In genomic region chr12:111835531-111836181, GRCh38 we compare ENCODE assay signal across 8 cellular contexts. TPM values are rescaled to one million over a fixed set of nuclear protein-coding genes. Genes with fewer than 3 reads are reported as not detected.
A peak's percentile ranks its signal among the peaks of the same experiment; 100 is the strongest.
DNase-seq lines count a peak whose midpoint lies in the region; ATAC-seq, FAIRE-seq and TF ChIP-seq lines count a peak whose summit lies in the region.
"Not testable (repeated sequence)": the region's sequence is repeated elsewhere in the genome, so short reads cannot be mapped to it uniquely, and the experiment has no call there.

No MANE protein-coding gene starts in this region.

- peak overlapping the region in 6 of 10 donors; percentile 48 to 83 (median 72) for H3K27ac Mint-ChIP-seq in naive thymus-derived CD8-positive, alpha-beta T cell

- intact Hi-C loops in colonic mucosa (cut with DNase I); left lung (cut with DNase I); transverse colon (cut with DNase I; ENCODE audit: low total_unique reads): not testable (repeated sequence)

- H3K27ac ChIP-seq in A549 = peak overlapping the region; percentile 85 to 87
- H3K27ac ChIP-seq in WERI-Rb-1 = 0 out of 2 replicates have a peak overlapping the region, but pooled peaks have one; percentile 29
- peak overlapping the region; percentile 47 for H3K27ac ChIP-seq in colonic mucosa
- H3K27ac ChIP-seq in left lung = peak overlapping the region; percentile 39 to 74
- peak overlapping the region; percentile 60 to 73 (median 68) for H3K27ac ChIP-seq in transverse colon

- 94% methylated on average over 18 of the region's 28 CpGs for WGBS in A549 (ENCODE audit: missing lambda C conversion rate)
- WGBS in transverse colon (ENCODE audit: low coverage in 1 of 2), 2 donors = 92% methylated on average over 16 of the region's 28 CpGs; no CpG with 5 or more reads in 1 of the 2 donors

- not testable (repeated sequence) for TF ChIP-seq POLR2A in A549 (IDR thresholded peaks at IDR 0.05; ENCODE audit: low read length); NB4 (IDR thresholded peaks at IDR 0.05; ENCODE audit: extremely low read depth, insufficient read length); transverse colon (IDR thresholded peaks at IDR 0.05)

- not testable (repeated sequence) for H3K36me3 ChIP-seq in ES-I3 (ENCODE audit: insufficient read depth, low read length); colonic mucosa; transverse colon
- H3K36me3 ChIP-seq in WERI-Rb-1 (peaks cover 13% of the 10 kb centered on the region), left lung (peaks cover 0 to 17% of the 10 kb centered on the region in 2 donors)

- H3K9me3 Mint-ChIP-seq in naive thymus-derived CD8-positive, alpha-beta T cell = peaks cover 0 to 13% (median 0%) of the 10 kb centered on the region in 9 donors

- in situ Hi-C loops in transverse colon (cut with MboI; ENCODE audit: low pct_ligation_motif_present in 1 of 4, low pct_unique_long_range_greater_than_20kb in 1 of 4, low sequenced_read_pairs in 3 of 4) = not testable (repeated sequence)

- H3K4me1 ChIP-seq in A549 = peaks cover 11% of the 10 kb centered on the region; the same call in 2 of the 3 replicates
- not testable (repeated sequence) for H3K4me1 ChIP-seq in ES-I3 (ENCODE audit: insufficient read depth, low read length); colonic mucosa
- H3K4me1 ChIP-seq in left lung = peaks cover 5 to 20% of the 10 kb centered on the region in 2 donors
- H3K4me1 ChIP-seq in transverse colon = peaks cover 6 to 16% (median 7%) of the 10 kb centered on the region in 4 donors

- H3K27me3 Mint-ChIP-seq in naive thymus-derived CD8-positive, alpha-beta T cell = not testable (repeated sequence)

- not testable (repeated sequence) for TF ChIP-seq CTCF in A549 (IDR thresholded peaks at IDR 0.05); NB4 (IDR thresholded peaks at IDR 0.05; ENCODE audit: low read depth, low read length); WERI-Rb-1 (IDR thresholded peaks at IDR 0.05; ENCODE audit: low read depth, low read length); colonic mucosa (IDR thresholded peaks at IDR 0.05); left lung (IDR thresholded peaks at IDR 0.05); transverse colon (IDR thresholded peaks at IDR 0.05)

- DNase-seq in A549 (ENCODE audit: low read depth in 1 of 2, low spot score in 1 of 2); NB4 (ENCODE audit: low read depth); WERI-Rb-1; colonic mucosa; naive thymus-derived CD8-positive, alpha-beta T cell; transverse colon: not testable (repeated sequence)
- DNase-seq in left lung = peak in 1 of 2 donors; percentile 78

- peaks cover 8 to 20% (median 14%) of the 10 kb centered on the region in 3 donors for H3K36me3 Mint-ChIP-seq in naive thymus-derived CD8-positive, alpha-beta T cell

- H3K4me1 Mint-ChIP-seq in naive thymus-derived CD8-positive, alpha-beta T cell = peaks cover 15 to 41% (median 35%) of the 10 kb centered on the region in 4 donors

- not testable (repeated sequence) for TF ChIP-seq EP300 in A549 (IDR thresholded peaks at IDR 0.05); transverse colon (IDR thresholded peaks at IDR 0.05; ENCODE audit: low read depth)

- H3K4me3 Mint-ChIP-seq in naive thymus-derived CD8-positive, alpha-beta T cell = peak overlapping the region in 2 of 10 donors; percentile 34 to 61

- not testable (repeated sequence) for TF ChIP-seq RAD21 in A549 (conservative IDR thresholded peaks at IDR 0.05 in 1 of 2, IDR thresholded peaks at IDR 0.05 in 1 of 2)

- H3K27me3 ChIP-seq in WERI-Rb-1 (ENCODE audit: insufficient read depth, low read depth, severe bottlenecking); colonic mucosa; left lung; transverse colon: not testable (repeated sequence)

- H3K9ac ChIP-seq in ES-I3 (ENCODE audit: low read depth, low read length) = peak overlapping the region; percentile 58; the same call in 1 of the 2 replicates
- not testable (repeated sequence) for H3K9ac ChIP-seq in colonic mucosa (ENCODE audit: low read depth in 2 of 2, low read length in 2 of 2)

- CTCF ChIA-PET in A549 (lab: Yijun Ruan, JAX) = interaction anchor here (1.0 to 1.3 kb wide), 2 partner anchors 82 to 552 kb away, joined by 3 to 4 read pairs; no protein-coding TSS in a partner anchor

- peak overlapping the region; percentile 70 for H3K4me2 ChIP-seq in A549

- not testable (repeated sequence) for FAIRE-seq in A549 (lab: Jason Lieb, UNC)

- POLR2A ChIA-PET in A549 (lab: Yijun Ruan, JAX) = interaction anchor here (0.6 to 1.4 kb wide), 2 partner anchors 10 to 68 kb away, joined by 3 read pairs; no protein-coding TSS in a partner anchor
- POLR2A ChIA-PET in naive thymus-derived CD8-positive, alpha-beta T cell (lab: Charles Lee) = interaction anchor here (1.8 kb wide), 1 partner anchor 177 kb away, joined by 6 read pairs; the partner anchor contains the start of genes ERP29 and TMEM116

- peak overlapping the region; percentile 44; the same call in 2 of the 3 replicates for H3K4me3 ChIP-seq in A549
- H3K4me3 ChIP-seq in NB4 (ENCODE audit: low read depth, low read length) = peak overlapping the region; percentile 69
- H3K4me3 ChIP-seq in WERI-Rb-1 (ENCODE audit: low read depth, low read length); colonic mucosa; transverse colon: not testable (repeated sequence)
- peak overlapping the region in 1 of 2 donors; percentile 30 for H3K4me3 ChIP-seq in left lung

- not testable (repeated sequence) for H3K9me3 ChIP-seq in A549; ES-I3 (ENCODE audit: control insufficient read depth, insufficient read depth, low read length); WERI-Rb-1 (ENCODE audit: severe bottlenecking); colonic mucosa; left lung; transverse colon

- ATAC-seq in A549 = peak in 1 of 2 experiments; percentile 40; a peak in 3 of 6 replicates
- ATAC-seq in left lung; naive thymus-derived CD8-positive, alpha-beta T cell: not testable (repeated sequence)

RNA-seq across cellular contexts. Expression of gene MAPKAPK5, which starts 6.4 kb away (rescaled TPM):
- polyA plus RNA-seq in A549 (2011; rRNA removed) (66.1 and 69.5 TPM in 2 replicates), A549 (2017; fragmentation: RNase III; extraction: RNeasy Plus Mini Kit Qiagen cat#74134 plus additional on column Dnase treatment) (31.5 to 35.7 TPM (median 33.9 TPM) in 3 replicates)
- 49.4 and 52.1 TPM in 2 replicates for polyA plus RNA-seq in A549 (2012; cell fraction: cytosol; rRNA removed)
- 40.8 and 47.9 TPM in 2 replicates for polyA plus RNA-seq in A549 (2012; cell fraction: nucleus; rRNA removed)
- polyA minus RNA-seq in A549 (2011; rRNA and poly(A)+ RNA removed) = 49.2 and 55.3 TPM in 2 replicates
- total RNA-seq in colonic mucosa (10 to 100 TPM; 76.9 to 84.8 TPM), left lung (10 to 100 TPM; 31.7 to 43.1 TPM), transverse colon (100 to 1,000 TPM in 2 of 4 donors, 10 to 100 TPM in 2; 73.5 to 768 (median 90.1) TPM)
- 10 to 100 TPM; 76.4 to 80.6 TPM for total RNA-seq in naive thymus-derived CD8-positive, alpha-beta T cell
- polyA plus RNA-seq in naive thymus-derived CD8-positive, alpha-beta T cell = 10 to 100 TPM; 25.8 to 54.2 (median 33.5) TPM

Comparison
In these comparisons a context has a peak if more than half of its experiments do, and no peak if none do; other contexts are left out.
1. H3K27ac ChIP-seq: peak in every context shown above with its lines; median percentile 86 in A549; 68 in transverse colon; 56 in left lung; 47 in colonic mucosa; 29 in WERI-Rb-1.